12 cellular contexts compared by ENCODE assay signal in the genomic region with DNA sequence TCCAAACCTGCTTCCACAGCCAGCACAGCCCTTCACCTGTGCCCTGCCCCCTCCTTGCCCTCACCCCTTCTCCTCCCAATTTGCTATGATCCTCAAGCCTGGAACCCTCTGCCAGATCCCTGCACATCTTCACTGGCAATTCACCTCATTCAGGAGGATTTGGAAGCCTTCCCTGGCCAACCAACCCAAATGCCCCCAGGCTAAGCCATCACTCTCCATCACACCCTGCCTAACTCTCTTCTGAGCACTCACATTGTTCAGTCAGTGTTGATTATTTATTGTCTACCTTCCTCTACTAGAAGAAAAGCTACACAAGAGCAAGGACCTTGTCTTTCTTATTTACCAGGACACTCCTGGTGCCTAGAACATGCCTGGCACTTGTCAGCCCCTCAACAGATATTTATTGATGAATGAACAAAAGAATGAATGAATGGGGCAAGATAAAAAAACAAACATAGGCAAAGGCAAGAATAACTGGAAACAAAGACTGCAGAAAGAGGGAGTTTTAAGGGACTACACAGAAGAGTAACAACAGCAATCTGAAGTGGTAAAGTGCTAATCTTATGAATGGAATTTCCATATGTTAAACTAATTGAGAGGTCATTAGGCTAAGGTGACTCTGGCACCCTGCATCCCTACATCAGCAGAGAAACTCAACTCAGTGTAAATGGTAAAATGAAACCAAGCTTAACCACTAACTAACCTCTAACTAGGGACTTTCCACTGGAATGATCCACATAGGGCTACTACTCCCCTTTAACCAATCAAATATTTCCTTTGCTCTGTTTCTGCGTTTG. TPM values are rescaled to one million over a fixed set of nuclear protein-coding genes. Genes with fewer than 3 reads are reported as not detected.
DNase-seq lines count a peak whose midpoint lies in the region; ATAC-seq, FAIRE-seq and TF ChIP-seq lines count a peak whose summit lies in the region.
"Had no signal": no experiment of that assay in that cellular context is flagged by ENCODE, and none has a peak within 500 bp of the region (broad histone marks: within the 10 kb centered on the region; RNA-seq: fewer than 3 reads in every experiment).

No MANE protein-coding gene starts in this region.

- H3K36me3 Mint-ChIP-seq in mesothelial cell of epicardium, result no peaks in the 10 kb centered on the region
- H3K36me3 Mint-ChIP-seq: memory B cell had no signal

- no peaks in the 10 kb centered on the region for H3K9me3 Mint-ChIP-seq in mesothelial cell of epicardium

- no peak for FAIRE-seq in D721Med (lab: Jason Lieb, UNC)
- FAIRE-seq: frontal cortex, H1, TTC549 had no signal

- no peak overlapping the region for H3K4me3 Mint-ChIP-seq in mesothelial cell of epicardium
- H3K4me3 Mint-ChIP-seq: memory B cell had no signal

- H3K4me3 ChIP-seq in choroid plexus epithelial cell (ENCODE audit: low read depth, low read length), result no peak overlapping the region

- H3K27me3 Mint-ChIP-seq in mesothelial cell of epicardium (ENCODE audit: low read depth), result peaks cover 7% of the 10 kb centered on the region
- H3K27me3 Mint-ChIP-seq: memory B cell had no signal

- ATAC-seq in GM18870 (IDR thresholded peaks at IDR 0.05; ENCODE audit: unreplicated experiment) (peak; percentile 94), GM21737 (IDR thresholded peaks at IDR 0.05; ENCODE audit: unreplicated experiment) (peak; percentile 74), HG03280 (IDR thresholded peaks at IDR 0.05; ENCODE audit: unreplicated experiment) (peak; percentile 61)

- H3K4me1 Mint-ChIP-seq in mesothelial cell of epicardium, result peaks cover 31% of the 10 kb centered on the region
- H3K4me1 Mint-ChIP-seq: memory B cell had no signal

- DNase-seq in choroid plexus epithelial cell (ENCODE audit: low read depth) (peak; percentile 75), SHP77 (lab: John Stamatoyannopoulos, UW) (no peak), D721Med (ENCODE audit: insufficient read length, low spot score) (no peak), mesothelial cell of epicardium (ENCODE audit: low spot score in 2 of 2, unreplicated experiment in 2 of 2) (no peak), DMS153 treated with DMSO at 0.1 percent for 48 hours (lab: John Stamatoyannopoulos, UW; ENCODE audit: unreplicated experiment) (no peak)

- no peak overlapping the region for H3K27ac Mint-ChIP-seq in mesothelial cell of epicardium
- H3K27ac Mint-ChIP-seq: memory B cell had no signal

- TF ChIP-seq CTCF in choroid plexus epithelial cell (conservative IDR thresholded peaks at IDR 0.05; ENCODE audit: low read depth, low read length) (no peak), D721Med (IDR thresholded peaks at IDR 0.05; ENCODE audit: insufficient read depth, missing control alignments) (no peak), mesothelial cell of epicardium (IDR thresholded peaks at IDR 0.05; ENCODE audit: unreplicated experiment) (no peak)

RNA-seq across cellular contexts. Expression of a gene that starts 33.4 kb away (rescaled TPM):
- 0.88 to 1.0 TPM (median 0.91 TPM) in 3 replicates for total RNA-seq in mesothelial cell of epicardium
